In genomic region chr5:10708189-10708944, GRCh38 we compare ENCODE assay signal across 2 cellular contexts.
TF ChIP-seq lines count a peak whose summit lies in the region.

No MANE protein-coding gene starts in this region.

TF ChIP-seq in HEK293, 187 proteins besides CTCF, POLR2A, EP300 and RAD21:
- TF ChIP-seq ZSCAN4 (tag by site-specific recombination; IDR thresholded peaks at IDR 0.05) (peak; percentile 87), ZBTB6 (tag by site-specific recombination; IDR thresholded peaks at IDR 0.05) (no peak), GLI4 (tag by site-specific recombination; IDR thresholded peaks at IDR 0.05) (no peak), ZNF707 (tag by site-specific recombination; IDR thresholded peaks at IDR 0.05) (no peak), IKZF3 (tag by site-specific recombination; IDR thresholded peaks at IDR 0.05) (no peak), ZNF211 (tag by site-specific recombination; IDR thresholded peaks at IDR 0.05; ENCODE audit: low read depth) (no peak), ZNF837 (tag by site-specific recombination; IDR thresholded peaks at IDR 0.05) (no peak), KLF9 (tag by site-specific recombination; IDR thresholded peaks at IDR 0.05; ENCODE audit: low read depth) (no peak)

TF ChIP-seq in GM12878, 131 proteins besides CTCF, POLR2A, EP300 and RAD21 (continued from another document):
- TF ChIP-seq BCL3 (IDR thresholded peaks at IDR 0.05; ENCODE audit: borderline replicate concordance, insufficient read depth, low read depth, low read length, poor library complexity, severe bottlenecking) (peak; percentile 91), NFIC (IDR thresholded peaks at IDR 0.05; ENCODE audit: low read depth, low read length) (peak; percentile 51), RUNX3 (IDR thresholded peaks at IDR 0.05; ENCODE audit: low read length) (peak; percentile 49; the same call in 1 of the 2 replicates), ETV6 (conservative IDR thresholded peaks at IDR 0.05 in 1 of 2, IDR thresholded peaks at IDR 0.05 in 1 of 2; ENCODE audit: borderline replicate concordance in 1 of 2, low read depth in 1 of 2) (0 out of 4 replicates have a peak, but pooled peaks of 1 of the 2 experiments have one; percentile 21), KLF5 (IDR thresholded peaks at IDR 0.05; ENCODE audit: partially characterized antibody) (no peak), BMI1 (IDR thresholded peaks at IDR 0.05; ENCODE audit: borderline replicate concordance) (no peak), EED (IDR thresholded peaks at IDR 0.05; ENCODE audit: low read depth) (peak; percentile 39; the same call in 1 of the 2 replicates)
